In the genomic region with DNA sequence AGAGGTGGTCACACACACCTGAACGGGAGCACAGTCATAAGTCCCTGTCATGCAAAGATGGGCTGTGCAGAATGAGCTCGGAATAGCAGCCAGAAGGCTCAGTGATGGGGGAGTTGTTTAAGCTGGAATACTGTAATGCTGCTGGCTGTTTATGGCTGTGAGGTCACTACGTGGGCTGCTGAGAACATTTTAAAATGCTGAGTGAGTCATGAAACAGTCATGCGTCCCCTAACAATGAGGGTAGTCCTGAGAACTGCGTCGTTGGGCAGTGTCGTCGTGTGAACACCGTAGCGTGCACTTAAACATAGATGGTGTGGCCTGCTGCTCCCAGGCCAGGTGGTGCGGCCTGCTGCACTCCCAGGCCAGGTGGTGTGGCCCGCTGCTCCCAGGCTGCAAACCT, we compare ENCODE assay signal across 1 cellular context.
TF ChIP-seq lines count a peak whose summit lies in the region.

No MANE protein-coding gene starts in this region.

TF ChIP-seq in WTC11, 78 proteins besides CTCF, POLR2A, EP300 and RAD21:
- TF ChIP-seq IRF1 (CRISPR knock-in tag; IDR thresholded peaks at IDR 0.05) = no peak
- no peak for TF ChIP-seq SOX15 (CRISPR knock-in tag; IDR thresholded peaks at IDR 0.05)
- TF ChIP-seq TEAD4 (CRISPR knock-in tag; IDR thresholded peaks at IDR 0.05) = no peak
- no peak for TF ChIP-seq CREB1 (CRISPR knock-in tag; IDR thresholded peaks at IDR 0.05)
- TF ChIP-seq ZNF416 (CRISPR knock-in tag; IDR thresholded peaks at IDR 0.05) = no peak
- TF ChIP-seq, protein P1, sequence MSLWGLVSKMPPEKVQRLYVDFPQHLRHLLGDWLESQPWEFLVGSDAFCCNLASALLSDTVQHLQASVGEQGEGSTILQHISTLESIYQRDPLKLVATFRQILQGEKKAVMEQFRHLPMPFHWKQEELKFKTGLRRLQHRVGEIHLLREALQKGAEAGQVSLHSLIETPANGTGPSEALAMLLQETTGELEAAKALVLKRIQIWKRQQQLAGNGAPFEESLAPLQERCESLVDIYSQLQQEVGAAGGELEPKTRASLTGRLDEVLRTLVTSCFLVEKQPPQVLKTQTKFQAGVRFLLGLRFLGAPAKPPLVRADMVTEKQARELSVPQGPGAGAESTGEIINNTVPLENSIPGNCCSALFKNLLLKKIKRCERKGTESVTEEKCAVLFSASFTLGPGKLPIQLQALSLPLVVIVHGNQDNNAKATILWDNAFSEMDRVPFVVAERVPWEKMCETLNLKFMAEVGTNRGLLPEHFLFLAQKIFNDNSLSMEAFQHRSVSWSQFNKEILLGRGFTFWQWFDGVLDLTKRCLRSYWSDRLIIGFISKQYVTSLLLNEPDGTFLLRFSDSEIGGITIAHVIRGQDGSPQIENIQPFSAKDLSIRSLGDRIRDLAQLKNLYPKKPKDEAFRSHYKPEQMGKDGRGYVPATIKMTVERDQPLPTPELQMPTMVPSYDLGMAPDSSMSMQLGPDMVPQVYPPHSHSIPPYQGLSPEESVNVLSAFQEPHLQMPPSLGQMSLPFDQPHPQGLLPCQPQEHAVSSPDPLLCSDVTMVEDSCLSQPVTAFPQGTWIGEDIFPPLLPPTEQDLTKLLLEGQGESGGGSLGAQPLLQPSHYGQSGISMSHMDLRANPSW (CRISPR knock-in tag; conservative IDR thresholded peaks at IDR 0.05; ENCODE audit: low read depth) = no peak
- no peak for TF ChIP-seq ATF3 (CRISPR knock-in tag; conservative IDR thresholded peaks at IDR 0.05)
- no peak for TF ChIP-seq MYBL2 (CRISPR knock-in tag; IDR thresholded peaks at IDR 0.05)
- TF ChIP-seq, protein P2, sequence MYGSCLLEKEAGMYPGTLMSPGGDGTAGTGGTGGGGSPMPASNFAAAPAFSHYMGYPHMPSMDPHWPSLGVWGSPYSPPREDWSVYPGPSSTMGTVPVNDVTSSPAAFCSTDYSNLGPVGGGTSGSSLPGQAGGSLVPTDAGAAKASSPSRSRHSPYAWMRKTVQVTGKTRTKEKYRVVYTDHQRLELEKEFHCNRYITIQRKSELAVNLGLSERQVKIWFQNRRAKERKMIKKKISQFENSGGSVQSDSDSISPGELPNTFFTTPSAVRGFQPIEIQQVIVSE (CRISPR knock-in tag; IDR thresholded peaks at IDR 0.05; ENCODE audit: borderline replicate concordance) = no peak
- no peak for TF ChIP-seq TEAD1 (CRISPR knock-in tag; IDR thresholded peaks at IDR 0.05)
- TF ChIP-seq NR1H2 (CRISPR knock-in tag; IDR thresholded peaks at IDR 0.05) = no peak
- TF ChIP-seq NFE2L1 (CRISPR knock-in tag; IDR thresholded peaks at IDR 0.05) = no peak
- TF ChIP-seq CBFB (CRISPR knock-in tag; IDR thresholded peaks at IDR 0.05; ENCODE audit: low read depth) = no peak
- TF ChIP-seq ESRRA (CRISPR knock-in tag; IDR thresholded peaks at IDR 0.05; ENCODE audit: borderline replicate concordance) = no peak
TF ChIP-seq in WTC11: peak in this region for 0.
